Comparison of ENCODE assay signal across 9 cellular contexts in genomic region chr14:76920572-76921175, GRCh38.
A peak's percentile ranks its signal among the peaks of the same experiment; 100 is the strongest.
DNase-seq lines count a peak whose midpoint lies in the region; ATAC-seq and TF ChIP-seq lines count a peak whose summit lies in the region.
"Had no signal": no experiment of that assay in that cellular context is flagged by ENCODE, and none has a peak within 500 bp of the region (broad histone marks: within the 10 kb centered on the region; RNA-seq: fewer than 3 reads in every experiment).

No MANE protein-coding gene starts in this region.

- H3K27me3 ChIP-seq in Panc1 (ENCODE audit: control insufficient read depth, insufficient read depth, low read length) (no peaks in the 10 kb centered on the region), tibial artery (no peaks in the 10 kb centered on the region)

- H3K36me3 Mint-ChIP-seq in activated CD4-positive, alpha-beta T cell treated with anti-CD3 and anti-CD28 coated beads, Interleukin-2, amount 10 ng/mL, durations not matched to agents 24 days and 14 days (ENCODE audit: low read depth): no peaks in the 10 kb centered on the region
- no peaks in the 10 kb centered on the region for H3K36me3 Mint-ChIP-seq in glutamatergic neuron (ENCODE audit: unreplicated experiment)

- TF ChIP-seq CTCF in Panc1 (IDR thresholded peaks at IDR 0.05) (no peak), glutamatergic neuron (IDR thresholded peaks at IDR 0.05; ENCODE audit: partially characterized antibody, unreplicated experiment) (no peak), tibial artery (IDR thresholded peaks at IDR 0.05) (no peak)

- no peaks in the 10 kb centered on the region for H3K9me3 ChIP-seq in Panc1 (ENCODE audit: control insufficient read depth, insufficient read depth, low read depth, low read length)
- H3K9me3 ChIP-seq in tibial artery: no peaks in the 10 kb centered on the region
- H3K9me3 ChIP-seq: neutrophil had no signal

- H3K36me3 ChIP-seq in Panc1 (ENCODE audit: control insufficient read depth, insufficient read depth, low read length) (no peaks in the 10 kb centered on the region), tibial artery (no peaks in the 10 kb centered on the region)
- H3K36me3 ChIP-seq: neutrophil had no signal

- no peak overlapping the region for H3K4me3 ChIP-seq in Panc1 (ENCODE audit: low read depth in 2 of 2, low read length in 2 of 2)
- H3K4me3 ChIP-seq in tibial artery: no peak overlapping the region

- ATAC-seq in Panc1: no peak
- no peak for ATAC-seq in GM18868 (IDR thresholded peaks at IDR 0.05; ENCODE audit: unreplicated experiment)

- no peak for DNase-seq in activated CD4-positive, alpha-beta T cell treated with anti-CD3 and anti-CD28 coated beads, Interleukin-2, amount 10 ng/mL, durations not matched to agents 24 days and 14 days
- DNase-seq in activated CD4-positive, alpha-beta T cell treated with anti-CD3 and anti-CD28 coated beads for 1 hour: no peak
- DNase-seq in Panc1 (ENCODE audit: low read depth, low spot score) (no peak), glutamatergic neuron (peak; percentile 84), tibial artery (no peak), foreskin melanocyte (no peak), RKO (ENCODE audit: low spot score) (no peak)

- peaks cover 39% of the 10 kb centered on the region for H3K4me1 Mint-ChIP-seq in activated CD4-positive, alpha-beta T cell treated with anti-CD3 and anti-CD28 coated beads, Interleukin-2, amount 10 ng/mL, durations not matched to agents 24 days and 14 days
- peaks cover 75% of the 10 kb centered on the region for H3K4me1 Mint-ChIP-seq in glutamatergic neuron (ENCODE audit: low read depth, unreplicated experiment)

- no peaks in the 10 kb centered on the region for H3K27me3 Mint-ChIP-seq in activated CD4-positive, alpha-beta T cell treated with anti-CD3 and anti-CD28 coated beads, Interleukin-2, amount 10 ng/mL, durations not matched to agents 24 days and 14 days
- H3K27me3 Mint-ChIP-seq in glutamatergic neuron (ENCODE audit: unreplicated experiment): peaks cover 21% of the 10 kb centered on the region

- H3K27ac ChIP-seq in Panc1 (ENCODE audit: low read length) (peak overlapping the region; percentile 99), tibial artery (peak overlapping the region; percentile 79 to 84)
- H3K27ac ChIP-seq: neutrophil had no signal

- BruUV-seq in Panc1 (replicated peaks; lab: Mats Ljungman, UMichigan): no TSS peak

- no peak overlapping the region for H3K4me3 Mint-ChIP-seq in activated CD4-positive, alpha-beta T cell treated with anti-CD3 and anti-CD28 coated beads, Interleukin-2, amount 10 ng/mL, durations not matched to agents 24 days and 14 days
- H3K4me3 Mint-ChIP-seq in glutamatergic neuron (ENCODE audit: unreplicated experiment): peak overlapping the region; percentile 78

- peak overlapping the region; percentile 29 for H3K27ac Mint-ChIP-seq in activated CD4-positive, alpha-beta T cell treated with anti-CD3 and anti-CD28 coated beads, Interleukin-2, amount 10 ng/mL, durations not matched to agents 24 days and 14 days
- H3K27ac Mint-ChIP-seq in glutamatergic neuron (ENCODE audit: unreplicated experiment): peak overlapping the region; percentile 98

- in situ Hi-C loops in Panc1 (cut with HindIII; ENCODE audit: low pct_unique_long_range_greater_than_20kb, low sequenced_read_pairs): no loop called here

- CTCF ChIA-PET in Panc1 (lab: Charles Lee): interaction anchor here (0.6 kb wide), 1 partner anchor 102 kb away, joined by 4 read pairs; no protein-coding TSS in a partner anchor

- POLR2A ChIA-PET in Panc1 (lab: Charles Lee): interaction anchor here (0.5 kb wide), 1 partner anchor 59 kb away, joined by 4 read pairs; no protein-coding TSS in a partner anchor

- intact Hi-C loops in activated CD4-positive, alpha-beta T cell treated with anti-CD3 and anti-CD28 coated beads, Interleukin-2, amount 10 ng/mL, durations not matched to agents 24 days and 14 days (cut with micrococcal nuclease): no loop called here
- intact Hi-C loops in Panc1 (cut with micrococcal nuclease; ENCODE audit: unreplicated experiment): no loop called here
- intact Hi-C loops in tibial artery (cut with DNase I; ENCODE audit: low total_unique reads): no loop called here

- H3K4me1 ChIP-seq in Panc1 (ENCODE audit: control insufficient read depth, insufficient read depth, low read length) (peaks cover 76% of the 10 kb centered on the region), tibial artery (peaks cover 10 to 58% (median 45%) of the 10 kb centered on the region in 4 donors)

- H3K9me3 Mint-ChIP-seq in activated CD4-positive, alpha-beta T cell treated with anti-CD3 and anti-CD28 coated beads, Interleukin-2, amount 10 ng/mL, durations not matched to agents 24 days and 14 days: no peaks in the 10 kb centered on the region
- peaks cover 24% of the 10 kb centered on the region for H3K9me3 Mint-ChIP-seq in glutamatergic neuron (ENCODE audit: unreplicated experiment)
